Comparison of ENCODE assay signal across 7 cellular contexts in the genomic region with DNA sequence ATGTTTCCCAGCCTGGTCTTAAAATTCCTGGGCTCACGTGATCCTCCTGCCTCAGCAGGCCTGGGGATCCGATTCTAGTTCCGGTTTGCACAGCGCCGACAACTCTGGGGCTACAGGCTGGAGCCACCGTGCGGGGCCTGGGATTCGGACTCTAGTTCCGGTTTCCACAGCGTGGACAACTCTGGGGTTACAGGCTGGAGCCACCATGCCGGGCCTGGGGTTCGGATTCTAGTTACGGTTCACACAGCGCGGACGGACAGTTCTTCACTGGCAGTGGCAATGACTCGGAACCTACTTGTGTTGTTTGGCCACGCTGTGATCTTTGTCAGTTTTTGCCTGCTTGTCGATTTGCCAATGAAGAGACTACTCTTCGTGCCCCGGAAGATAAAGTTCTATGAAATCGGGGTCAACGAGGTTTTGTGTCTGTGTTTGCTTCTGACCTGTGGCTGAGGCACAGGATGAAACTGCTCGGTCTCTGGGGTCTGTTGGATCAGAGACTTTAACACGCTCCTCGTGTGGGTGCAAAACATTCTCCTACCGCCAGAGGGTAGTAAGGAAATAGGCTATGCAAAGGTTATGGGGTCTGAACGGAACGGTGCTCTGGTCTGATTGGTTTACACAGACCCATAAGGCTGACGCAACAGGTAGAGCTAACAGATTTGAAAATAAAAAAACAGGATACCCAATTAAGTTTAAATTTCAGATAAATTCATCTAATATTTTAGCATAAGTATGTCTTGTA. TPM values are rescaled to one million over a fixed set of nuclear protein-coding genes. Genes with fewer than 3 reads are reported as not detected.
DNase-seq lines count a peak whose midpoint lies in the region; FAIRE-seq and TF ChIP-seq lines count a peak whose summit lies in the region.

No MANE protein-coding gene starts in this region.

- intact Hi-C loops in ovary (cut with DNase I), result loop anchor here in 2 of 4 donors (2.0 to 10.0 kb wide), 2 partner anchors 133 kb away; a partner anchor contains a TSS
- intact Hi-C loops in OCI-LY7 (cut with micrococcal nuclease; ENCODE audit: unreplicated experiment), result no loop called here

- TF ChIP-seq EP300 in ovary (IDR thresholded peaks at IDR 0.05), result no peak

- DNase-seq in ELR (ENCODE audit: low read depth) (peak; percentile 71), NCI-H1105 (lab: John Stamatoyannopoulos, UW) (peak; percentile 13), frontal cortex (ENCODE audit: low spot score in 2 of 2) (peak; percentile 74 to 85), ovary (peak in 3 of 5 donors; percentile 36 to 48 (median 46)), OCI-LY7 (ENCODE audit: low spot score) (no peak)
- DNase-seq in activated T-cell treated with anti-CD3 and anti-CD28 coated beads, Interleukin-2, amount 50 U/mL, for 24 hours, result peak; percentile 38
- DNase-seq in NK-92 treated with Interleukin-12 subunit alpha and Interleukin-12 subunit beta, amount 100 ng/mL, for 24 hours (lab: John Stamatoyannopoulos, UW), result no peak

- H4K20me1 ChIP-seq in OCI-LY7 (ENCODE audit: insufficient read depth, low read length), result no peaks in the 10 kb centered on the region

- H3K4me1 ChIP-seq in ovary (ENCODE audit: insufficient read depth) (no peaks in the 10 kb centered on the region), OCI-LY7 (ENCODE audit: insufficient read depth, low read length, poor library complexity, severe bottlenecking) (no peaks in the 10 kb centered on the region)

- H3K9me2 ChIP-seq in OCI-LY7 (ENCODE audit: insufficient read depth, low read length), result no peaks in the 10 kb centered on the region

- H3K79me2 ChIP-seq in OCI-LY7 (ENCODE audit: insufficient read depth, low read depth, low read length), result no peaks in the 10 kb centered on the region

- H3K27me3 ChIP-seq in ovary, result no peaks in the 10 kb centered on the region

- POLR2A ChIA-PET in OCI-LY7 (lab: Charles Lee), result no interaction called here

- FAIRE-seq in frontal cortex (lab: Jason Lieb, UNC), result peak; percentile 28

- no peak overlapping the region for H3K27ac ChIP-seq in ovary
- no peak overlapping the region for H3K27ac ChIP-seq in OCI-LY7 (ENCODE audit: low read depth, low read length, poor library complexity, severe bottlenecking)

- CTCF ChIA-PET in OCI-LY7 (lab: Charles Lee; ENCODE audit: unreplicated experiment), result no interaction called here

- no peak overlapping the region for H3K27ac Mint-ChIP-seq in activated T-cell treated with anti-CD3 and anti-CD28 coated beads, Interleukin-2, amount 50 U/mL, for 24 hours

- H3K27me3 Mint-ChIP-seq in activated T-cell treated with anti-CD3 and anti-CD28 coated beads, Interleukin-2, amount 50 U/mL, for 24 hours, result peaks cover 10% of the 10 kb centered on the region

- H3K4me1 Mint-ChIP-seq in activated T-cell treated with anti-CD3 and anti-CD28 coated beads, Interleukin-2, amount 50 U/mL, for 24 hours (ENCODE audit: low read depth), result no peaks in the 10 kb centered on the region

- H3K9me3 ChIP-seq in ovary, result no peaks in the 10 kb centered on the region
- no peaks in the 10 kb centered on the region for H3K9me3 ChIP-seq in OCI-LY7 (ENCODE audit: low read length)

- H3K36me3 ChIP-seq in ovary (no peaks in the 10 kb centered on the region), OCI-LY7 (ENCODE audit: insufficient read depth, low read length) (no peaks in the 10 kb centered on the region)

- H3K4me3 ChIP-seq in ovary (no peak overlapping the region), OCI-LY7 (ENCODE audit: low read depth, low read length, poor library complexity, severe bottlenecking) (no peak overlapping the region)

- H3K4me2 ChIP-seq in OCI-LY7 (ENCODE audit: low read length), result no peak overlapping the region

- TF ChIP-seq POLR2A in ovary (IDR thresholded peaks at IDR 0.05), result no peak

- no peak overlapping the region for H2AFZ ChIP-seq in OCI-LY7 (ENCODE audit: low read length)

- TF ChIP-seq CTCF in ovary (IDR thresholded peaks at IDR 0.05) (peak in 1 of 3 donors; percentile 54), OCI-LY7 (conservative IDR thresholded peaks at IDR 0.05; ENCODE audit: low read length) (no peak)

- 52 to 57% (median 56%) methylated on average over 30 of the region's 30 CpGs for WGBS in ovary, 3 donors

- BruUV-seq in OCI-LY7 (replicated peaks; lab: Mats Ljungman, UMichigan), result no TSS peak

- peaks cover 33% of the 10 kb centered on the region for H3K9me3 Mint-ChIP-seq in activated T-cell treated with anti-CD3 and anti-CD28 coated beads, Interleukin-2, amount 50 U/mL, for 24 hours

- no peak overlapping the region for H3K4me3 Mint-ChIP-seq in activated T-cell treated with anti-CD3 and anti-CD28 coated beads, Interleukin-2, amount 50 U/mL, for 24 hours

- H3K36me3 Mint-ChIP-seq in activated T-cell treated with anti-CD3 and anti-CD28 coated beads, Interleukin-2, amount 50 U/mL, for 24 hours (ENCODE audit: low read depth), result peaks cover 17% of the 10 kb centered on the region

RNA-seq across cellular contexts. Expression of a gene that starts 12.1 kb away (rescaled TPM):
- total RNA-seq in frontal cortex, result 0.82 TPM
- 1 to 10 TPM in 1 of 7 donors, under 1 TPM in 4, not detected in 2; 0.54 to 2.6 (median 0.78) TPM for total RNA-seq in ovary
- polyA plus RNA-seq in ovary, result under 1 TPM in 1 of 2 donors, not detected in 1; 0.38 TPM
- total RNA-seq in OCI-LY7 (2014; rRNA removed; shearing (Covaris generic)), result not detected in 2 replicates
- not detected in 2 replicates for total RNA-seq in OCI-LY7 (2022)

RNA-seq across cellular contexts. Expression of a gene that starts 19.1 kb away (rescaled TPM):
- total RNA-seq in frontal cortex, result 65.6 TPM
- 10 to 100 TPM; 13.4 to 38.1 (median 28.0) TPM for total RNA-seq in ovary
- 10 to 100 TPM in 1 of 2 donors, 1 to 10 TPM in 1; 7.3 to 14.5 TPM for polyA plus RNA-seq in ovary
- 1.3 and 2.1 TPM in 2 replicates for total RNA-seq in OCI-LY7 (2014; rRNA removed; shearing (Covaris generic))
- total RNA-seq in OCI-LY7 (2022), result 3.2 and 4.3 TPM in 2 replicates

RNA-seq across cellular contexts. Expression of a gene that starts 37.4 kb away (rescaled TPM):
- 11.8 TPM for total RNA-seq in frontal cortex
- 10 to 100 TPM in 6 of 7 donors, 1 to 10 TPM in 1; 9.0 to 17.5 (median 15.7) TPM for total RNA-seq in ovary
- 10 to 100 TPM; 11.4 to 12.0 TPM for polyA plus RNA-seq in ovary
- total RNA-seq in OCI-LY7 (2014; rRNA removed; shearing (Covaris generic)), result not detected in 2 replicates
- not detected in 2 replicates for total RNA-seq in OCI-LY7 (2022)

RNA-seq across cellular contexts. Expression of a gene that starts 47.4 kb away (rescaled TPM):
- 0.82 TPM for total RNA-seq in frontal cortex
- total RNA-seq in ovary, result 1 to 10 TPM in 5 of 7 donors, under 1 TPM in 2; 0.36 to 2.4 (median 1.4) TPM
- polyA plus RNA-seq in ovary, result 1 to 10 TPM in 1 of 2 donors, under 1 TPM in 1; 0.62 to 1.3 TPM
- not detected in 2 replicates for total RNA-seq in OCI-LY7 (2014; rRNA removed; shearing (Covaris generic))
- total RNA-seq in OCI-LY7 (2022), result not detected in 2 replicates

Comparison
In these comparisons a context has a peak if more than half of its experiments do, and no peak if none do; other contexts are left out.
1. DNase-seq: peak in ELR (single experiment), NCI-H1105 (single experiment), activated T-cell treated with anti-CD3 and anti-CD28 coated beads, Interleukin-2, amount 50 U/mL, for 24 hours (single experiment), frontal cortex (2 of 2) and ovary (3 of 5); none in NK-92 treated with Interleukin-12 subunit alpha and Interleukin-12 subunit beta, amount 100 ng/mL, for 24 hours (single experiment) and OCI-LY7 (single experiment).
2. RNA of a gene that starts 37.4 kb away (total RNA-seq): 9.0 to 17.5 TPM in ovary and 11.8 TPM in frontal cortex (single experiment); not detected in OCI-LY7; every median in the first group is over 4 times any median in the second.